ENCODE assay signal across 8 cellular contexts in the genomic region with DNA sequence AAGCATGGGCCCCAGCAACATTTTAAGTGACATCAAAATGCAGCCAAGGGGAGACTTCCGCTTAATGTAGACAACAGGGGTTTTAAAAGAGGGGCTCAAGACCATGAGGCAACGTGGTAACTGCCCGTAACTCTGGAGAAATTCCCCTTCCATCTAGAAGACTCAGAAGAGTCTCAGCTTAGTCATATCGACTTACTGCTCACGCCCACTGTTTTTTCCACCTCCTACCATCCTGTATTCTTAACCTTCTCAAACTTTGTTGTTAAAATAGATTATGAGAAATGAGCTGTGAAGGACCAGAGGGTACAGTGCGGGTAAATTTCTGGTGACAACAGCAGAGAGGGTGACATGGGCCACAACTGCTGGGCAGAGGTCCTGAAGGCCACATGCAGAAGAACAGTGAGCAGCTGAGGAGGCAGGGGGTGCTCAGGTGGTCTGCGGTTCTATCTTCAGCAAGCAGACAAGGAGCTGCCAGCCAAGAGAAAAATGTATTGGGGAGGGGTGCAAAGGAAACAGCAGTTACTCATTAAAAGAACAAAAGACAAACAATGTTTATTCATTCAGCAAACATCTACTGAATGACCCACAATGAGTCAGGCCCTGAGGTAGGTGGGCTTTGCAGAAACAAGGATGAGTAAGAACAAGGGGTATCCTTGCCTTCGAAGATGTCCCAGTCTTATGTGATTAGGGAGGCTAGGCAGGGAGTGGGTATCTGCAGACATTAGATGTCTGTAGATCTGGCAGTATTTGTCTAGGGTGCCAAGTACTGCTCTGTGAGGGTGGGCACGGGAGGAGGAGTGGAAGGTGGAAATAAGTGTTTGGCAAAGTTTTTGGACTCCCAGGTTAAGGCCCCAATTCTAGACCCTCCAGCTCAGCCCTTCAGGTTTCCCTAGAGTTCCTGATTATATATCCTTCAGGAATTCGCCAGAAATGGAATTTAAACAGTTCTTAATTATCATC.
A peak's percentile ranks its signal among the peaks of the same experiment; 100 is the strongest.
DNase-seq lines count a peak whose midpoint lies in the region; ATAC-seq, FAIRE-seq and TF ChIP-seq lines count a peak whose summit lies in the region.

No MANE protein-coding gene starts in this region.

- H2BK5ac ChIP-seq in mesenchymal stem cell (ENCODE audit: low read depth, low read length, poor library complexity, severe bottlenecking), result peak overlapping the region; percentile 92

- peak overlapping the region; percentile 95 for H3K27ac ChIP-seq in mesenchymal stem cell (ENCODE audit: low read length, poor library complexity, severe bottlenecking)
- no peak overlapping the region for H3K27ac ChIP-seq in OCI-LY7 (ENCODE audit: low read depth, low read length, poor library complexity, severe bottlenecking)

- BruUV-seq in OCI-LY7 (replicated peaks; lab: Mats Ljungman, UMichigan), result no TSS peak

- no peak for TF ChIP-seq CTCF in OCI-LY7 (conservative IDR thresholded peaks at IDR 0.05; ENCODE audit: low read length)
- no peak for TF ChIP-seq CTCF in glutamatergic neuron (IDR thresholded peaks at IDR 0.05; ENCODE audit: partially characterized antibody, unreplicated experiment)

- WGBS in mesenchymal stem cell, result 74% methylated on average over 7 of the region's 10 CpGs

- H3K4me1 ChIP-seq in mesenchymal stem cell (ENCODE audit: control insufficient read depth, insufficient read depth, low read depth, low read length) (peaks cover 10% of the 10 kb centered on the region), OCI-LY7 (ENCODE audit: insufficient read depth, low read length, poor library complexity, severe bottlenecking) (no peaks in the 10 kb centered on the region)

- no peak overlapping the region for H3K4me3 Mint-ChIP-seq in glutamatergic neuron (ENCODE audit: unreplicated experiment)

- no peak overlapping the region for H4K91ac ChIP-seq in mesenchymal stem cell (ENCODE audit: low read length)

- H4K8ac ChIP-seq in mesenchymal stem cell (ENCODE audit: low read length), result no peak overlapping the region

- peak overlapping the region; percentile 12 for H3K4me2 ChIP-seq in mesenchymal stem cell (ENCODE audit: low read length, poor library complexity, severe bottlenecking)
- H3K4me2 ChIP-seq in OCI-LY7 (ENCODE audit: low read length), result no peak overlapping the region

- no peak overlapping the region for H3K4me3 ChIP-seq in mesenchymal stem cell (ENCODE audit: insufficient read depth in 1 of 2, low read depth in 1 of 2, low read length in 2 of 2)
- H3K4me3 ChIP-seq in OCI-LY7 (ENCODE audit: low read depth, low read length, poor library complexity, severe bottlenecking), result no peak overlapping the region

- H3K79me1 ChIP-seq in mesenchymal stem cell (replicated peaks; ENCODE audit: low read length, poor library complexity, severe bottlenecking), result peaks cover 23% of the 10 kb centered on the region

- intact Hi-C loops in OCI-LY7 (cut with micrococcal nuclease; ENCODE audit: unreplicated experiment), result no loop called here

- H2BK12ac ChIP-seq in mesenchymal stem cell (ENCODE audit: low read length in 2 of 2), result peak overlapping the region in 1 of 2 experiments; percentile 31

- H2BK120ac ChIP-seq in mesenchymal stem cell (ENCODE audit: low read depth, low read length), result no peak overlapping the region

- peak overlapping the region in 1 of 2 experiments; percentile 2 for H3K14ac ChIP-seq in mesenchymal stem cell (ENCODE audit: low read length in 2 of 2)

- H3K18ac ChIP-seq in mesenchymal stem cell (ENCODE audit: low read depth in 1 of 2, low read length in 2 of 2), result peak overlapping the region in 1 of 2 experiments; percentile 67

- H3K36me3 Mint-ChIP-seq in glutamatergic neuron (ENCODE audit: unreplicated experiment), result no peaks in the 10 kb centered on the region

- no peak overlapping the region for H3K23ac ChIP-seq in mesenchymal stem cell (ENCODE audit: low read length in 2 of 2)

- CTCF ChIA-PET in OCI-LY7 (lab: Charles Lee; ENCODE audit: unreplicated experiment), result no interaction called here

- FAIRE-seq in frontal cortex (lab: Jason Lieb, UNC), result no peak

- H3K4me1 Mint-ChIP-seq in glutamatergic neuron (ENCODE audit: low read depth, unreplicated experiment), result no peaks in the 10 kb centered on the region

- peak overlapping the region; percentile 93 for H2AK5ac ChIP-seq in mesenchymal stem cell (ENCODE audit: low read length, severe bottlenecking)

- peak overlapping the region in 1 of 2 experiments; percentile 43 for H3K4ac ChIP-seq in mesenchymal stem cell (ENCODE audit: low read depth in 1 of 2, low read length in 2 of 2)

- no peaks in the 10 kb centered on the region for H3K79me2 ChIP-seq in OCI-LY7 (ENCODE audit: insufficient read depth, low read depth, low read length)

- H4K20me1 ChIP-seq in OCI-LY7 (ENCODE audit: insufficient read depth, low read length), result no peaks in the 10 kb centered on the region

- H3K27ac Mint-ChIP-seq in glutamatergic neuron (ENCODE audit: unreplicated experiment), result no peak overlapping the region

- POLR2A ChIA-PET in OCI-LY7 (lab: Charles Lee), result interaction anchor here (1.5 kb wide), 1 partner anchor 25 kb away, joined by 3 read pairs; no protein-coding TSS in a partner anchor

- H2AFZ ChIP-seq in mesenchymal stem cell (ENCODE audit: low read depth, low read length), result no peak overlapping the region
- H2AFZ ChIP-seq in OCI-LY7 (ENCODE audit: low read length), result no peak overlapping the region

- DNase-seq in activated CD4-positive, alpha-beta T cell treated with anti-CD3 and anti-CD28 coated beads for 4 hours, result peak; percentile 45 to 51
- DNase-seq in mesenchymal stem cell (no peak), OCI-LY7 (ENCODE audit: low spot score) (no peak), glutamatergic neuron (no peak), NCI-H2227 treated with DMSO at 0.1 percent for 48 hours (lab: John Stamatoyannopoulos, UW) (no peak), frontal cortex (ENCODE audit: low spot score in 2 of 2) (no peak)

- no peaks in the 10 kb centered on the region for H3K9me2 ChIP-seq in OCI-LY7 (ENCODE audit: insufficient read depth, low read length)

- H3K9me3 Mint-ChIP-seq in glutamatergic neuron (ENCODE audit: unreplicated experiment), result no peaks in the 10 kb centered on the region

- ATAC-seq in GM18873 (IDR thresholded peaks at IDR 0.05; ENCODE audit: low FRiP score, unreplicated experiment) (peak; percentile 94), HG02884 (IDR thresholded peaks at IDR 0.05; ENCODE audit: unreplicated experiment) (peak; percentile 95)

- no peaks in the 10 kb centered on the region for H3K27me3 ChIP-seq in mesenchymal stem cell (ENCODE audit: control insufficient read depth in 1 of 2, insufficient read depth in 1 of 2, low read length in 2 of 2)

- H3K27me3 Mint-ChIP-seq in glutamatergic neuron (ENCODE audit: unreplicated experiment), result no peaks in the 10 kb centered on the region

- H3K36me3 ChIP-seq in mesenchymal stem cell (ENCODE audit: control insufficient read depth in 1 of 2, insufficient read depth in 2 of 2, low read depth in 1 of 2, low read length in 2 of 2) (peaks cover 13 to 17% of the 10 kb centered on the region in 2 experiments), OCI-LY7 (ENCODE audit: insufficient read depth, low read length) (no peaks in the 10 kb centered on the region)

- H3K9ac ChIP-seq in mesenchymal stem cell (ENCODE audit: low read length), result no peak overlapping the region

- H3K9me3 ChIP-seq in mesenchymal stem cell (ENCODE audit: control insufficient read depth, low read length), result no peaks in the 10 kb centered on the region
- H3K9me3 ChIP-seq in OCI-LY7 (ENCODE audit: low read length), result no peaks in the 10 kb centered on the region

- H2BK15ac ChIP-seq in mesenchymal stem cell (ENCODE audit: low read depth, poor library complexity, severe bottlenecking), result no peak overlapping the region

Comparison
In these comparisons a context has a peak if more than half of its experiments do, and no peak if none do; other contexts are left out.
1. DNase-seq: peak in activated CD4-positive, alpha-beta T cell treated with anti-CD3 and anti-CD28 coated beads for 4 hours (2 of 2); none in mesenchymal stem cell (single experiment), OCI-LY7 (single experiment), glutamatergic neuron (single experiment), NCI-H2227 treated with DMSO at 0.1 percent for 48 hours (single experiment) and frontal cortex (0 of 2).